Comparison of ENCODE assay signal across 11 cellular contexts in genomic region chr12:124557518-124558223, GRCh38. TPM values are rescaled to one million over a fixed set of nuclear protein-coding genes. Genes with fewer than 3 reads are reported as not detected.
A peak's percentile ranks its signal among the peaks of the same experiment; 100 is the strongest.
DNase-seq lines count a peak whose midpoint lies in the region; ATAC-seq, FAIRE-seq and TF ChIP-seq lines count a peak whose summit lies in the region.
"Had no signal": no experiment of that assay in that cellular context is flagged by ENCODE, and none has a peak within 500 bp of the region (broad histone marks: within the 10 kb centered on the region; RNA-seq: fewer than 3 reads in every experiment).

No MANE protein-coding gene starts in this region.

- H3K9ac ChIP-seq in rectal smooth muscle tissue (ENCODE audit: low read length), result no peak overlapping the region

- H3K27me3 ChIP-seq in H7 (ENCODE audit: control insufficient read depth, insufficient read depth, low read length), result no peaks in the 10 kb centered on the region
- H3K27me3 ChIP-seq in gastroesophageal sphincter, result no peaks in the 10 kb centered on the region
- no peaks in the 10 kb centered on the region for H3K27me3 ChIP-seq in rectal smooth muscle tissue (ENCODE audit: control insufficient read depth, insufficient read depth, low read length)

- no peak for TF ChIP-seq POLR2A in gastroesophageal sphincter (IDR thresholded peaks at IDR 0.05)
- TF ChIP-seq POLR2A in GM12892 (IDR thresholded peaks at IDR 0.05; ENCODE audit: low read depth, low read length), result no peak

- H3K4me1 Mint-ChIP-seq in activated CD4-positive, alpha-beta memory T cell treated with anti-CD3 and anti-CD28 coated beads, Interleukin-2, amount 10 ng/mL, durations not matched to agents 7 days and 5 days, result peaks cover 3% of the 10 kb centered on the region

- H3K36me3 ChIP-seq in H7 (replicated peaks; ENCODE audit: control insufficient read depth, insufficient read depth, low read length), result 0 out of 2 replicates have a peak, but pooled peaks cover 2% of the 10 kb centered on the region
- H3K36me3 ChIP-seq in gastroesophageal sphincter, result no peaks in the 10 kb centered on the region
- H3K36me3 ChIP-seq in rectal smooth muscle tissue (ENCODE audit: control insufficient read depth, insufficient read depth, low read length), result no peaks in the 10 kb centered on the region

- TF ChIP-seq EP300 in gastroesophageal sphincter (IDR thresholded peaks at IDR 0.05), result no peak

- no peaks in the 10 kb centered on the region for H3K36me3 Mint-ChIP-seq in activated CD4-positive, alpha-beta memory T cell treated with anti-CD3 and anti-CD28 coated beads, Interleukin-2, amount 10 ng/mL, durations not matched to agents 7 days and 5 days (ENCODE audit: low read depth)

- TF ChIP-seq CTCF in gastroesophageal sphincter (IDR thresholded peaks at IDR 0.05), result no peak

- POLR2A ChIA-PET in activated CD4-positive, alpha-beta memory T cell treated with anti-CD3 and anti-CD28 coated beads, Interleukin-2, amount 10 ng/mL, durations not matched to agents 7 days and 5 days (lab: Charles Lee), result no interaction called here

- 53 to 85% methylated on average over 3 to 4 of the region's 15 CpGs for WGBS in gastroesophageal sphincter (ENCODE audit: low coverage in 1 of 2), 2 donors

- H3K27me3 Mint-ChIP-seq in activated CD4-positive, alpha-beta memory T cell treated with anti-CD3 and anti-CD28 coated beads, Interleukin-2, amount 10 ng/mL, durations not matched to agents 7 days and 5 days, result no peaks in the 10 kb centered on the region

- CTCF ChIA-PET in activated CD4-positive, alpha-beta memory T cell treated with anti-CD3 and anti-CD28 coated beads, Interleukin-2, amount 10 ng/mL, durations not matched to agents 7 days and 5 days (lab: Charles Lee), result no interaction called here

- H3K27ac Mint-ChIP-seq in activated CD4-positive, alpha-beta memory T cell treated with anti-CD3 and anti-CD28 coated beads, Interleukin-2, amount 10 ng/mL, durations not matched to agents 7 days and 5 days, result no peak overlapping the region

- H3K4me1 ChIP-seq in gastroesophageal sphincter (peaks cover 0 to 98% (median 36%) of the 10 kb centered on the region in 3 donors), rectal smooth muscle tissue (ENCODE audit: control insufficient read depth, insufficient read depth, low read length) (peaks cover 27% of the 10 kb centered on the region)

- H3K9me3 ChIP-seq in gastroesophageal sphincter, result no peaks in the 10 kb centered on the region

- H3K27ac ChIP-seq in gastroesophageal sphincter (peak overlapping the region in 3 of 4 donors; percentile 41 to 54 (median 44)), rectal smooth muscle tissue (ENCODE audit: low read depth, low read length) (peak overlapping the region; percentile 62)

- H3K9me3 Mint-ChIP-seq in activated CD4-positive, alpha-beta memory T cell treated with anti-CD3 and anti-CD28 coated beads, Interleukin-2, amount 10 ng/mL, durations not matched to agents 7 days and 5 days, result no peaks in the 10 kb centered on the region

- DNase-seq in H7 (peak; percentile 84), NCI-H510A treated with DMSO at 0.1 percent for 48 hours (lab: John Stamatoyannopoulos, UW) (peak; percentile 65), putamen (ENCODE audit: low spot score) (no peak), GM12892 (ENCODE audit: insufficient read length) (no peak), NCI-H187 treated with DMSO at 0.1 percent for 48 hours (lab: John Stamatoyannopoulos, UW) (no peak)
- no peak for DNase-seq in activated CD4-positive, alpha-beta memory T cell treated with anti-CD3 and anti-CD28 coated beads, Interleukin-2, amount 10 ng/mL, durations not matched to agents 7 days and 5 days
- DNase-seq: GDM1, PC-3, T1000 had no signal

- no peak for ATAC-seq in gastroesophageal sphincter
- ATAC-seq: PC-3 had no signal

- FAIRE-seq in GM12892 (lab: Jason Lieb, UNC), result no peak

- no peak overlapping the region for H3K4me3 ChIP-seq in H7 (ENCODE audit: insufficient read depth, low read depth, low read length)
- H3K4me3 ChIP-seq in gastroesophageal sphincter, result no peak overlapping the region
- H3K4me3 ChIP-seq in rectal smooth muscle tissue (ENCODE audit: low read length), result no peak overlapping the region

- no peak overlapping the region for H3K4me3 Mint-ChIP-seq in activated CD4-positive, alpha-beta memory T cell treated with anti-CD3 and anti-CD28 coated beads, Interleukin-2, amount 10 ng/mL, durations not matched to agents 7 days and 5 days

RNA-seq across cellular contexts. Expression of gene NCOR2, which starts 9.7 kb away (rescaled TPM):
- 25.1 and 27.2 TPM in 2 replicates for total RNA-seq in H7 (2014; rRNA removed; shearing (Covaris generic))
- 100 to 1,000 TPM in 2 of 4 donors, 10 to 100 TPM in 2; 67.2 to 148 (median 105) TPM for total RNA-seq in gastroesophageal sphincter
- total RNA-seq in activated CD4-positive, alpha-beta memory T cell treated with anti-CD3 and anti-CD28 coated beads, Interleukin-2, amount 10 ng/mL, durations not matched to agents 7 days and 5 days, result 10 to 100 TPM; 88.9 to 90.8 TPM
- polyA plus RNA-seq in GM12892 (2012; ENCODE audit: missing spikeins), result 27.0 TPM

Comparison
In these comparisons a context has a peak if more than half of its experiments do, and no peak if none do; other contexts are left out.
1. DNase-seq: peak in H7 (single experiment) and NCI-H510A treated with DMSO at 0.1 percent for 48 hours (single experiment); none in activated CD4-positive, alpha-beta memory T cell treated with anti-CD3 and anti-CD28 coated beads, Interleukin-2, amount 10 ng/mL, durations not matched to agents 7 days and 5 days (single experiment), putamen (single experiment), GM12892 (single experiment) and NCI-H187 treated with DMSO at 0.1 percent for 48 hours (single experiment).